2 cellular contexts compared by ENCODE assay signal in the genomic region with DNA sequence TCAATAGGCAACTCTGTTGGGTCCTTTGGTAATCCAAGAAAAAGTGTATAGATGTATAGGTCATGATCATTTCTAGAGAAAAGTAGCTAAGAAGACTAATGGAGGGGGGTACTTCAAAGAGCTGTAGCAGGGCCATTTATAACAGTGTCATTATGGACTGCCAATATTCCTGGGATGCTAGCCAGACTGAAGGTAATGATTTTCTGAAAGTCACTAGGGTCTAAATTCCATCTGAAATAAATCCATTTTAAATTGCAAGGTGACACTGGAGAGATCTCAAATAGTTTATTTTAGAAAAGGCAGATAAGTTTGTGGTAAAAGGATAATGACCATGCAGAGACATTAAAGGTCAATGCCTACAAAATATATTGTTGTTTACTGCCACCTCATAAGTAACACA.
A peak's percentile ranks its signal among the peaks of the same experiment; 100 is the strongest.
TF ChIP-seq lines count a peak whose summit lies in the region.

No MANE protein-coding gene starts in this region.

TF ChIP-seq in liver, 16 proteins besides CTCF, POLR2A, EP300 and RAD21:
- peak; percentile 15 to 24 for TF ChIP-seq RXRA (IDR thresholded peaks at IDR 0.05)
- no peak for TF ChIP-seq NR2F2 (IDR thresholded peaks at IDR 0.05)
- TF ChIP-seq JUND (IDR thresholded peaks at IDR 0.05): peak in 1 of 2 donors; percentile 12
- no peak for TF ChIP-seq EGR1 (IDR thresholded peaks at IDR 0.05; ENCODE audit: low read depth in 2 of 2)
- peak; percentile 55 for TF ChIP-seq HNF4G (IDR thresholded peaks at IDR 0.05)
- TF ChIP-seq, protein P1, sequence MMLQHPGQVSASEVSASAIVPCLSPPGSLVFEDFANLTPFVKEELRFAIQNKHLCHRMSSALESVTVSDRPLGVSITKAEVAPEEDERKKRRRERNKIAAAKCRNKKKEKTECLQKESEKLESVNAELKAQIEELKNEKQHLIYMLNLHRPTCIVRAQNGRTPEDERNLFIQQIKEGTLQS (IDR thresholded peaks at IDR 0.05): no peak
- no peak for TF ChIP-seq TAF1 (conservative IDR thresholded peaks at IDR 0.05)
- no peak for TF ChIP-seq FOXA1 (IDR thresholded peaks at IDR 0.05)
- TF ChIP-seq FOXA2 (IDR thresholded peaks at IDR 0.05): no peak
- TF ChIP-seq GABPA (IDR thresholded peaks at IDR 0.05 in 1 of 2, conservative IDR thresholded peaks at IDR 0.05 in 1 of 2): peak in 1 of 2 donors; percentile 16
- peak; percentile 75 to 84 for TF ChIP-seq HNF4A (conservative IDR thresholded peaks at IDR 0.05)
- peak; percentile 61 for TF ChIP-seq YY1 (IDR thresholded peaks at IDR 0.05)
- peak; percentile 17 for TF ChIP-seq MAX (IDR thresholded peaks at IDR 0.05)
- TF ChIP-seq SP1 (IDR thresholded peaks at IDR 0.05): peak; percentile 57
- peak; percentile 13 for TF ChIP-seq REST (IDR thresholded peaks at IDR 0.05)
- no peak for TF ChIP-seq ZBTB33 (IDR thresholded peaks at IDR 0.05)
TF ChIP-seq in liver: peak in this region for 9.

TF ChIP-seq in HepG2, 621 proteins besides CTCF, POLR2A, EP300 and RAD21:
- TF ChIP-seq RXRB (CRISPR knock-in tag; IDR thresholded peaks at IDR 0.05; ENCODE audit: borderline replicate concordance) (no peak), ZNF124 (CRISPR knock-in tag; IDR thresholded peaks at IDR 0.05) (no peak), ZNF136 (CRISPR knock-in tag; IDR thresholded peaks at IDR 0.05; ENCODE audit: low read depth) (no peak), ZNF552 (CRISPR knock-in tag; IDR thresholded peaks at IDR 0.05; ENCODE audit: borderline replicate concordance) (no peak), SMARCE1 (IDR thresholded peaks at IDR 0.05; ENCODE audit: borderline replicate concordance) (no peak), ZBTB38 (CRISPR knock-in tag; IDR thresholded peaks at IDR 0.05) (no peak), ZNF343 (CRISPR knock-in tag; IDR thresholded peaks at IDR 0.05) (no peak), ZNF460 (CRISPR knock-in tag; IDR thresholded peaks at IDR 0.05; ENCODE audit: borderline replicate concordance) (no peak)
- TF ChIP-seq, protein P2, sequence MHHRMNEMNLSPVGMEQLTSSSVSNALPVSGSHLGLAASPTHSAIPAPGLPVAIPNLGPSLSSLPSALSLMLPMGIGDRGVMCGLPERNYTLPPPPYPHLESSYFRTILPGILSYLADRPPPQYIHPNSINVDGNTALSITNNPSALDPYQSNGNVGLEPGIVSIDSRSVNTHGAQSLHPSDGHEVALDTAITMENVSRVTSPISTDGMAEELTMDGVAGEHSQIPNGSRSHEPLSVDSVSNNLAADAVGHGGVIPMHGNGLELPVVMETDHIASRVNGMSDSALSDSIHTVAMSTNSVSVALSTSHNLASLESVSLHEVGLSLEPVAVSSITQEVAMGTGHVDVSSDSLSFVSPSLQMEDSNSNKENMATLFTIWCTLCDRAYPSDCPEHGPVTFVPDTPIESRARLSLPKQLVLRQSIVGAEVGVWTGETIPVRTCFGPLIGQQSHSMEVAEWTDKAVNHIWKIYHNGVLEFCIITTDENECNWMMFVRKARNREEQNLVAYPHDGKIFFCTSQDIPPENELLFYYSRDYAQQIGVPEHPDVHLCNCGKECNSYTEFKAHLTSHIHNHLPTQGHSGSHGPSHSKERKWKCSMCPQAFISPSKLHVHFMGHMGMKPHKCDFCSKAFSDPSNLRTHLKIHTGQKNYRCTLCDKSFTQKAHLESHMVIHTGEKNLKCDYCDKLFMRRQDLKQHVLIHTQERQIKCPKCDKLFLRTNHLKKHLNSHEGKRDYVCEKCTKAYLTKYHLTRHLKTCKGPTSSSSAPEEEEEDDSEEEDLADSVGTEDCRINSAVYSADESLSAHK (CRISPR knock-in tag; IDR thresholded peaks at IDR 0.05; ENCODE audit: borderline replicate concordance): no peak
